In genomic region chr4:30901781-30902479, GRCh38 we compare ENCODE assay signal across 15 cellular contexts.
"Had no signal": no experiment of that assay in that cellular context is flagged by ENCODE, and none has a peak within 500 bp of the region (broad histone marks: within the 10 kb centered on the region; RNA-seq: fewer than 3 reads in every experiment).

No MANE protein-coding gene starts in this region.

- H3K27ac Mint-ChIP-seq: activated naive CD8-positive, alpha-beta T cell; memory B cell had no signal

- H3K9me3 ChIP-seq: esophagus muscularis mucosa, left ventricle myocardium inferior, upper lobe of right lung had no signal

- ATAC-seq: right cardiac atrium, upper lobe of right lung had no signal

- H3K4me1 ChIP-seq: left ventricle myocardium inferior, parathyroid adenoma, spleen, upper lobe of right lung had no signal

- H3K79me2 ChIP-seq: parathyroid adenoma had no signal

- DNase-seq: activated effector memory CD4-positive, alpha-beta T cell treated with Interleukin-2 at 50 U/mL for 16 hours; activated T-cell treated with anti-CD3 and anti-CD28 coated beads, Interleukin-2, amount 50 U/mL, for 1 hour; amygdala; foreskin fibroblast; head of caudate nucleus; left ventricle myocardium inferior; right cardiac atrium; spleen; stimulated activated CD4-positive, alpha-beta T cell treated with anti-CD3 and anti-CD28 coated beads, Interleukin-1b, Interleukin-23, amount 100 ng/mL, for 48 hours; stimulated activated naive CD4-positive, alpha-beta T cell; upper lobe of right lung had no signal

- H3K36me3 ChIP-seq: esophagus muscularis mucosa, left ventricle myocardium inferior, spleen, upper lobe of right lung had no signal

- H3K9ac ChIP-seq: parathyroid adenoma had no signal

- H3K4me1 Mint-ChIP-seq: memory B cell had no signal

- H3K36me3 Mint-ChIP-seq: activated naive CD8-positive, alpha-beta T cell; memory B cell had no signal

- H2AFZ ChIP-seq: parathyroid adenoma had no signal

- H3K27me3 ChIP-seq: esophagus muscularis mucosa, spleen, upper lobe of right lung had no signal

- H3K27ac ChIP-seq: esophagus muscularis mucosa, left ventricle myocardium inferior, parathyroid adenoma, spleen, upper lobe of right lung had no signal

- H3K27me3 Mint-ChIP-seq: activated naive CD8-positive, alpha-beta T cell; memory B cell had no signal

- H3K4me3 ChIP-seq: left ventricle myocardium inferior, spleen, upper lobe of right lung had no signal

- H3K4me3 Mint-ChIP-seq: activated naive CD8-positive, alpha-beta T cell; memory B cell had no signal
